ENCODE assay signal across 1 cellular context in genomic region chr12:64759035-64759894, GRCh38.
A peak's percentile ranks its signal among the peaks of the same experiment; 100 is the strongest.
TF ChIP-seq lines count a peak whose summit lies in the region.

Gene GNS (minus strand): TSS chr12:64759406. CDS start chr12:64759276, 130 bp downstream.

TF ChIP-seq in HepG2, 621 proteins besides CTCF, POLR2A, EP300 and RAD21 (continued from another document and continues in another):
- 0 out of 2 replicates have a peak, but pooled peaks have one; percentile 39 for TF ChIP-seq ZFP82 (CRISPR knock-in tag; IDR thresholded peaks at IDR 0.05; ENCODE audit: borderline replicate concordance)
- peak; percentile 59; the same call in 1 of the 2 replicates for TF ChIP-seq TAF1 (CRISPR knock-in tag; IDR thresholded peaks at IDR 0.05)
- no peak for TF ChIP-seq E2F2 (CRISPR knock-in tag; IDR thresholded peaks at IDR 0.05; ENCODE audit: borderline replicate concordance)
- TF ChIP-seq THAP7 (CRISPR knock-in tag; IDR thresholded peaks at IDR 0.05) = no peak
- TF ChIP-seq GTF3A (CRISPR knock-in tag; conservative IDR thresholded peaks at IDR 0.05) = no peak
- 0 out of 2 replicates have a peak, but pooled peaks have one; percentile 12 for TF ChIP-seq HMG20A (CRISPR knock-in tag; IDR thresholded peaks at IDR 0.05; ENCODE audit: borderline replicate concordance)
- peak; percentile 15; the same call in 1 of the 2 replicates for TF ChIP-seq RBAK (CRISPR knock-in tag; IDR thresholded peaks at IDR 0.05)
- 0 out of 2 replicates have a peak, but pooled peaks have one; percentile 18 for TF ChIP-seq RARA (CRISPR knock-in tag; IDR thresholded peaks at IDR 0.05)
- peak; percentile 84 for TF ChIP-seq TBX2 (CRISPR knock-in tag; IDR thresholded peaks at IDR 0.05; ENCODE audit: borderline replicate concordance)
- 0 out of 2 replicates have a peak, but pooled peaks have one; percentile 30 for TF ChIP-seq KMT2A (CRISPR knock-in tag; IDR thresholded peaks at IDR 0.05)
- peak; percentile 13; the same call in 1 of the 2 replicates for TF ChIP-seq NCOA2 (CRISPR knock-in tag; IDR thresholded peaks at IDR 0.05)
- peak; percentile 78 for TF ChIP-seq BCL3 (CRISPR knock-in tag; IDR thresholded peaks at IDR 0.05)
- TF ChIP-seq ZNF331 (CRISPR knock-in tag; IDR thresholded peaks at IDR 0.05) = peak; percentile 61; the same call in 1 of the 2 replicates
- no peak; the same call in 1 of the 2 replicates for TF ChIP-seq ZNF232 (CRISPR knock-in tag; IDR thresholded peaks at IDR 0.05; ENCODE audit: borderline replicate concordance)
- TF ChIP-seq XBP1 (CRISPR knock-in tag; IDR thresholded peaks at IDR 0.05) = 0 out of 2 replicates have a peak, but pooled peaks have one; percentile 36
- TF ChIP-seq GPBP1L1 (CRISPR knock-in tag; IDR thresholded peaks at IDR 0.05) = no peak
- peak; percentile 84 for TF ChIP-seq ZNF747 (CRISPR knock-in tag; IDR thresholded peaks at IDR 0.05; ENCODE audit: borderline replicate concordance)
- TF ChIP-seq CSRNP1 (CRISPR knock-in tag; IDR thresholded peaks at IDR 0.05) = peak; percentile 70
- no peak for TF ChIP-seq KLF9 (CRISPR knock-in tag; IDR thresholded peaks at IDR 0.05; ENCODE audit: low read depth)
- TF ChIP-seq TARDBP (CRISPR knock-in tag; IDR thresholded peaks at IDR 0.05) = no peak; the same call in 1 of the 2 replicates
- TF ChIP-seq TRIM22 (IDR thresholded peaks at IDR 0.05) = peak; percentile 39; the same call in 1 of the 2 replicates
- TF ChIP-seq ZNF3 (CRISPR knock-in tag; IDR thresholded peaks at IDR 0.05) = no peak
- TF ChIP-seq ZIK1 (CRISPR knock-in tag; IDR thresholded peaks at IDR 0.05; ENCODE audit: borderline replicate concordance, low read depth) = no peak
- TF ChIP-seq PAXIP1 (CRISPR knock-in tag; conservative IDR thresholded peaks at IDR 0.05) = no peak
- TF ChIP-seq YEATS4 (CRISPR knock-in tag; IDR thresholded peaks at IDR 0.05; ENCODE audit: borderline replicate concordance) = peak; percentile 70
- 0 out of 2 replicates have a peak, but pooled peaks have one; percentile 23 for TF ChIP-seq HNF4G (IDR thresholded peaks at IDR 0.05; ENCODE audit: borderline replicate concordance, low read depth, low read length)
- TF ChIP-seq HNF4G (CRISPR knock-in tag; IDR thresholded peaks at IDR 0.05; ENCODE audit: borderline replicate concordance, low read depth) = no peak
- peak; percentile 52; the same call in 1 of the 2 replicates for TF ChIP-seq ZNF768 (CRISPR knock-in tag; IDR thresholded peaks at IDR 0.05)
- TF ChIP-seq PRDM15 (CRISPR knock-in tag; IDR thresholded peaks at IDR 0.05) = 0 out of 2 replicates have a peak, but pooled peaks have one; percentile 42
- TF ChIP-seq ZNF878 (CRISPR knock-in tag; IDR thresholded peaks at IDR 0.05) = peak; percentile 20; the same call in 1 of the 2 replicates
- no peak for TF ChIP-seq NONO (IDR thresholded peaks at IDR 0.05)
- TF ChIP-seq NONO (CRISPR knock-in tag; conservative IDR thresholded peaks at IDR 0.05) = peak; percentile 69
- TF ChIP-seq, protein P1, sequence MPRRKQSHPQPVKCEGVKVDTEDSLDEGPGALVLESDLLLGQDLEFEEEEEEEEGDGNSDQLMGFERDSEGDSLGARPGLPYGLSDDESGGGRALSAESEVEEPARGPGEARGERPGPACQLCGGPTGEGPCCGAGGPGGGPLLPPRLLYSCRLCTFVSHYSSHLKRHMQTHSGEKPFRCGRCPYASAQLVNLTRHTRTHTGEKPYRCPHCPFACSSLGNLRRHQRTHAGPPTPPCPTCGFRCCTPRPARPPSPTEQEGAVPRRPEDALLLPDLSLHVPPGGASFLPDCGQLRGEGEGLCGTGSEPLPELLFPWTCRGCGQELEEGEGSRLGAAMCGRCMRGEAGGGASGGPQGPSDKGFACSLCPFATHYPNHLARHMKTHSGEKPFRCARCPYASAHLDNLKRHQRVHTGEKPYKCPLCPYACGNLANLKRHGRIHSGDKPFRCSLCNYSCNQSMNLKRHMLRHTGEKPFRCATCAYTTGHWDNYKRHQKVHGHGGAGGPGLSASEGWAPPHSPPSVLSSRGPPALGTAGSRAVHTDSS (CRISPR knock-in tag; conservative IDR thresholded peaks at IDR 0.05) = 0 out of 2 replicates have a peak, but pooled peaks have one; percentile 39
- TF ChIP-seq SAP130 (CRISPR knock-in tag; IDR thresholded peaks at IDR 0.05; ENCODE audit: low read depth) = peak; percentile 96
- TF ChIP-seq KDM5A (IDR thresholded peaks at IDR 0.05; ENCODE audit: borderline replicate concordance, low read length) = peak; percentile 92
- peak; percentile 86; the same call in 1 of the 2 replicates for TF ChIP-seq POGZ (CRISPR knock-in tag; IDR thresholded peaks at IDR 0.05)
- peak; percentile 73; the same call in 1 of the 2 replicates for TF ChIP-seq ZNF788 (CRISPR knock-in tag; IDR thresholded peaks at IDR 0.05; ENCODE audit: borderline replicate concordance)
- peak; percentile 67 for TF ChIP-seq BRD4 (CRISPR knock-in tag; IDR thresholded peaks at IDR 0.05)
- TF ChIP-seq BHLHE40 (IDR thresholded peaks at IDR 0.05; ENCODE audit: low read length) = peak; percentile 98
